14 cellular contexts compared by ENCODE assay signal in genomic region chr10:119456435-119456810, GRCh38.
A peak's percentile ranks its signal among the peaks of the same experiment; 100 is the strongest.
DNase-seq lines count a peak whose midpoint lies in the region; ATAC-seq and TF ChIP-seq lines count a peak whose summit lies in the region.
"Had no signal": no experiment of that assay in that cellular context is flagged by ENCODE, and none has a peak within 500 bp of the region (broad histone marks: within the 10 kb centered on the region; RNA-seq: fewer than 3 reads in every experiment).

No MANE protein-coding gene starts in this region.

- H4K20me1 ChIP-seq in BLaER1 treated with 17β-estradiol and CSF1 and Interleukin-3, amounts not matched to agents 10 nM and 100 nM = no peaks in the 10 kb centered on the region; a peak in 2 of 22 replicates

- no peak overlapping the region for H3K4me3 Mint-ChIP-seq in glutamatergic neuron (ENCODE audit: unreplicated experiment)
- H3K4me3 Mint-ChIP-seq: CD8-positive, alpha-beta memory T cell had no signal

- no peaks in the 10 kb centered on the region for H3K36me3 Mint-ChIP-seq in glutamatergic neuron (ENCODE audit: unreplicated experiment)

- peak overlapping the region in 9 of 11 experiments; percentile 28 to 63 (median 55); a peak in 15 of 22 replicates for H3K4me2 ChIP-seq in BLaER1 treated with 17β-estradiol and CSF1 and Interleukin-3, amounts not matched to agents 10 nM and 100 nM

- no peak overlapping the region for H3K27ac ChIP-seq in BLaER1 treated with 17β-estradiol and CSF1 and Interleukin-3, amounts not matched to agents 10 nM and 100 nM

- H3K27me3 Mint-ChIP-seq in glutamatergic neuron (ENCODE audit: unreplicated experiment) = peaks cover 9% of the 10 kb centered on the region
- H3K27me3 Mint-ChIP-seq: B cell; CD8-positive, alpha-beta memory T cell had no signal

- H3K27me3 ChIP-seq in BLaER1 treated with 17β-estradiol and CSF1 and Interleukin-3, amounts not matched to agents 10 nM and 100 nM = 0 out of 22 replicates have a peak, but pooled peaks cover 0 to 8% (median 0%) of the 10 kb centered on the region in 11 experiments
- H3K27me3 ChIP-seq in H7 (ENCODE audit: control insufficient read depth, insufficient read depth, low read length) = no peaks in the 10 kb centered on the region

- peaks cover 4 to 52% (median 36%) of the 10 kb centered on the region in 10 experiments; a peak in 19 of 20 replicates for H3K4me1 ChIP-seq in BLaER1 treated with 17β-estradiol and CSF1 and Interleukin-3, amounts not matched to agents 10 nM and 100 nM

- no peaks in the 10 kb centered on the region for H3K9me3 ChIP-seq in BLaER1 treated with 17β-estradiol and CSF1 and Interleukin-3, amounts not matched to agents 10 nM and 100 nM (replicated peaks in 1 of 11)
- H3K9me3 ChIP-seq: Caco-2 had no signal

- no peak for ATAC-seq in HG03460 (IDR thresholded peaks at IDR 0.05; ENCODE audit: unreplicated experiment)

- H3K4me3 ChIP-seq in BLaER1 treated with 17β-estradiol and CSF1 and Interleukin-3, amounts not matched to agents 10 nM and 100 nM = no peak overlapping the region
- no peak overlapping the region for H3K4me3 ChIP-seq in H7 (ENCODE audit: insufficient read depth, low read depth, low read length)

- H3K9ac ChIP-seq in BLaER1 treated with 17β-estradiol and CSF1 and Interleukin-3, amounts not matched to agents 10 nM and 100 nM = no peak overlapping the region

- peak overlapping the region; percentile 8 for H3K27ac Mint-ChIP-seq in glutamatergic neuron (ENCODE audit: unreplicated experiment)

- intact Hi-C loops in posterior vena cava (cut with DNase I) = no loop called here

- peaks cover 4% of the 10 kb centered on the region for H3K9me3 Mint-ChIP-seq in glutamatergic neuron (ENCODE audit: unreplicated experiment)
- H3K9me3 Mint-ChIP-seq: CD8-positive, alpha-beta memory T cell had no signal

- H3K4me1 Mint-ChIP-seq in glutamatergic neuron (ENCODE audit: low read depth, unreplicated experiment) = peaks cover 12% of the 10 kb centered on the region
- H3K4me1 Mint-ChIP-seq: CD8-positive, alpha-beta memory T cell had no signal

- DNase-seq in H7 = peak; percentile 43
- DNase-seq in glutamatergic neuron = no peak
- peak; percentile 29 for DNase-seq in posterior vena cava (ENCODE audit: low spot score)
- no peak for DNase-seq in activated T-cell treated with anti-CD3 and anti-CD28 coated beads for 4 hours
- DNase-seq in activated CD4-positive, CD25-positive, alpha-beta regulatory T cell treated with anti-CD3 and anti-CD28 coated beads, Interleukin-2, amount 50 U/mL, for 72 hours = no peak
- DNase-seq: Caco-2; CD8-positive, alpha-beta memory T cell; DND-41; GDM1; HCEC 1CT; IMR-90 had no signal

- H3K36me3 ChIP-seq in BLaER1 treated with 17β-estradiol and CSF1 and Interleukin-3, amounts not matched to agents 10 nM and 100 nM = no peaks in the 10 kb centered on the region
- H3K36me3 ChIP-seq in H7 (replicated peaks; ENCODE audit: control insufficient read depth, insufficient read depth, low read length) = no peaks in the 10 kb centered on the region

- no peak for TF ChIP-seq CTCF in glutamatergic neuron (IDR thresholded peaks at IDR 0.05; ENCODE audit: partially characterized antibody, unreplicated experiment)

Comparison
In these comparisons a context has a peak if more than half of its experiments do, and no peak if none do; other contexts are left out.
1. DNase-seq: peak in H7 (single experiment) and posterior vena cava (single experiment); none in glutamatergic neuron (single experiment), activated T-cell treated with anti-CD3 and anti-CD28 coated beads for 4 hours (single experiment) and activated CD4-positive, CD25-positive, alpha-beta regulatory T cell treated with anti-CD3 and anti-CD28 coated beads, Interleukin-2, amount 50 U/mL, for 72 hours (single experiment).